Comparison of ENCODE assay signal across 21 cellular contexts in the genomic region with DNA sequence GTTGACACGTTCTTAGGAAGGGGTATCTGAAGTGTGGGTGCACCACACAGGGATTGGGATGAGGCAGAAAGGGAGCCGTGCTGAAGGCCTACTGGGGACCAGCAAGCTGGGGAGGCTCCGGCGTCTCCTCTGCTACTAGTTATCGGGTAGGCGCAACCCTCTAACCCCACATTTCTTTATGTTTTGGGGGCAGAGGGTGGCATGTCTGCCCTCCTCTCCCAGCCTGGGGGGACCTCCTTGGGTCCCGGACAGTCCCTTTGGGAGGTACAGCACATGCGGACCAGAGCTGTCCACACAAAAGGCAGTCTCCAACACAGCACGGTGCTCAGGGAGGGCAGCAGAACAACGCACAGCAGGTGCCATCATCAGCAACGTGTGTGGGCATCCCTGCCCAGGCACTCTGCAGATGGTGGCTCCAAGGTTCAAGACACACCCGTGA. TPM values are rescaled to one million over a fixed set of nuclear protein-coding genes. Genes with fewer than 3 reads are reported as not detected.
DNase-seq lines count a peak whose midpoint lies in the region; ATAC-seq and TF ChIP-seq lines count a peak whose summit lies in the region.
"Had no signal": no experiment of that assay in that cellular context is flagged by ENCODE, and none has a peak within 500 bp of the region (broad histone marks: within the 10 kb centered on the region; RNA-seq: fewer than 3 reads in every experiment).

No MANE protein-coding gene starts in this region.

- peak overlapping the region; percentile 96 for H3K27ac ChIP-seq in skeletal muscle tissue (ENCODE audit: low read depth, low read length)
- H3K27ac ChIP-seq: A549, esophagus squamous epithelium, prostate gland had no signal

- H3K4me1 Mint-ChIP-seq in activated CD8-positive, alpha-beta T cell treated with anti-CD3 and anti-CD28 coated beads for 36 hours (ENCODE audit: low read depth): no peaks in the 10 kb centered on the region
- no peaks in the 10 kb centered on the region for H3K4me1 Mint-ChIP-seq in activated CD8-positive, alpha-beta T cell treated with anti-CD3 and anti-CD28 coated beads, Interleukin-2, amount 10 ng/mL, durations not matched to agents 7 days and 5 days (ENCODE audit: low read depth)
- H3K4me1 Mint-ChIP-seq: activated CD8-positive, alpha-beta memory T cell treated with anti-CD3 and anti-CD28 coated beads, Interleukin-2, amount 10 ng/mL, durations not matched to agents 7 days and 5 days had no signal

- peak; percentile 22 for TF ChIP-seq POLR2A in GM19193 (IDR thresholded peaks at IDR 0.05; ENCODE audit: extremely low read depth, insufficient read depth, insufficient read length)

- H3K9me3 ChIP-seq in skeletal muscle tissue (ENCODE audit: control insufficient read depth in 3 of 3, low read length in 3 of 3): no peaks in the 10 kb centered on the region
- H3K9me3 ChIP-seq: A549, ascending aorta, BE2C, esophagus squamous epithelium, prostate gland had no signal

- POLR2A ChIA-PET in activated CD8-positive, alpha-beta T cell treated with anti-CD3 and anti-CD28 coated beads for 36 hours (lab: Charles Lee): interaction anchor here (1.1 to 18.7 kb wide), 3 partner anchors 11 to 27 kb away, joined by 4 to 403 read pairs (median 8); partner anchors contain the start of gene WDR1
- POLR2A ChIA-PET in activated CD8-positive, alpha-beta T cell treated with anti-CD3 and anti-CD28 coated beads, Interleukin-2, amount 10 ng/mL, durations not matched to agents 7 days and 5 days (lab: Charles Lee): interaction anchor here (1.6 kb wide), 2 partner anchors 12 to 13 kb away, joined by 3 to 4 read pairs; no protein-coding TSS in a partner anchor

- intact Hi-C loops in activated CD8-positive, alpha-beta T cell treated with anti-CD3 and anti-CD28 coated beads for 36 hours (cut with micrococcal nuclease): no loop called here
- intact Hi-C loops in left colon (cut with DNase I, micrococcal nuclease): no loop called here

- no peaks in the 10 kb centered on the region for H3K27me3 ChIP-seq in skeletal muscle tissue (ENCODE audit: control insufficient read depth in 3 of 3, insufficient read depth in 3 of 3, low read length in 3 of 3)
- H3K27me3 ChIP-seq: ascending aorta, BE2C, esophagus squamous epithelium had no signal

- peaks cover 33 to 68% (median 65%) of the 10 kb centered on the region in 3 donors for H3K4me1 ChIP-seq in skeletal muscle tissue (ENCODE audit: control insufficient read depth in 3 of 3, insufficient read depth in 3 of 3, low read length in 3 of 3)
- H3K4me1 ChIP-seq: A549, prostate gland had no signal

- peak; percentile 1 for DNase-seq in activated CD8-positive, alpha-beta T cell treated with anti-CD3 and anti-CD28 coated beads for 36 hours
- no peak for DNase-seq in activated CD8-positive, alpha-beta T cell treated with anti-CD3 and anti-CD28 coated beads, Interleukin-2, amount 10 ng/mL, durations not matched to agents 7 days and 5 days
- DNase-seq in left colon (no peak), NCI-H1694 (lab: John Stamatoyannopoulos, UW) (no peak), NCI-H2227 treated with DMSO at 0.1 percent for 48 hours (lab: John Stamatoyannopoulos, UW) (no peak)
- DNase-seq: activated CD8-positive, alpha-beta memory T cell treated with anti-CD3 and anti-CD28 coated beads, Interleukin-2, amount 10 ng/mL, durations not matched to agents 7 days and 5 days; activated gamma-delta T cell treated with Interleukin-2 at 50 U/mL for 16 hours; BE2C; effector CD8-positive, alpha-beta T cell; esophagus squamous epithelium; HCEC 1CT; Kasumi-1; midbrain; NCI-H2029 treated with DMSO at 0.1 percent for 48 hours had no signal

- H3K9ac ChIP-seq in skeletal muscle tissue (ENCODE audit: low read depth in 1 of 3, low read length in 3 of 3): no peak overlapping the region

- no peaks in the 10 kb centered on the region for H3K9me3 Mint-ChIP-seq in activated CD8-positive, alpha-beta T cell treated with anti-CD3 and anti-CD28 coated beads for 36 hours
- no peaks in the 10 kb centered on the region for H3K9me3 Mint-ChIP-seq in activated CD8-positive, alpha-beta T cell treated with anti-CD3 and anti-CD28 coated beads, Interleukin-2, amount 10 ng/mL, durations not matched to agents 7 days and 5 days (ENCODE audit: insufficient read depth)

- no peak overlapping the region for H3K27ac Mint-ChIP-seq in activated CD8-positive, alpha-beta T cell treated with anti-CD3 and anti-CD28 coated beads for 36 hours
- no peak overlapping the region for H3K27ac Mint-ChIP-seq in activated CD8-positive, alpha-beta T cell treated with anti-CD3 and anti-CD28 coated beads, Interleukin-2, amount 10 ng/mL, durations not matched to agents 7 days and 5 days
- H3K27ac Mint-ChIP-seq: activated CD8-positive, alpha-beta memory T cell treated with anti-CD3 and anti-CD28 coated beads, Interleukin-2, amount 10 ng/mL, durations not matched to agents 7 days and 5 days had no signal

- no peak overlapping the region for H3K4me3 Mint-ChIP-seq in activated CD8-positive, alpha-beta T cell treated with anti-CD3 and anti-CD28 coated beads for 36 hours
- no peak overlapping the region for H3K4me3 Mint-ChIP-seq in activated CD8-positive, alpha-beta T cell treated with anti-CD3 and anti-CD28 coated beads, Interleukin-2, amount 10 ng/mL, durations not matched to agents 7 days and 5 days
- H3K4me3 Mint-ChIP-seq: activated CD8-positive, alpha-beta memory T cell treated with anti-CD3 and anti-CD28 coated beads, Interleukin-2, amount 10 ng/mL, durations not matched to agents 7 days and 5 days had no signal

- peaks cover 64% of the 10 kb centered on the region for H3K36me3 Mint-ChIP-seq in activated CD8-positive, alpha-beta T cell treated with anti-CD3 and anti-CD28 coated beads for 36 hours (ENCODE audit: low read depth)
- H3K36me3 Mint-ChIP-seq in activated CD8-positive, alpha-beta T cell treated with anti-CD3 and anti-CD28 coated beads, Interleukin-2, amount 10 ng/mL, durations not matched to agents 7 days and 5 days (ENCODE audit: low read depth): peaks cover 74% of the 10 kb centered on the region

- TF ChIP-seq CTCF in activated CD8-positive, alpha-beta T cell treated with anti-CD3 and anti-CD28 coated beads for 36 hours (IDR thresholded peaks at IDR 0.05): no peak

- no peak for ATAC-seq in activated CD8-positive, alpha-beta T cell treated with anti-CD3 and anti-CD28 coated beads for 36 hours
- no peak for ATAC-seq in activated CD8-positive, alpha-beta T cell treated with anti-CD3 and anti-CD28 coated beads, Interleukin-2, amount 10 ng/mL, durations not matched to agents 7 days and 5 days
- ATAC-seq in left colon (peak; percentile 20), HG03354 (IDR thresholded peaks at IDR 0.05; ENCODE audit: poor library complexity, severe bottlenecking, unreplicated experiment) (no peak)
- ATAC-seq: A549; activated CD8-positive, alpha-beta memory T cell treated with anti-CD3 and anti-CD28 coated beads, Interleukin-2, amount 10 ng/mL, durations not matched to agents 7 days and 5 days; Panc1 had no signal

- H3K4me3 ChIP-seq in skeletal muscle tissue (ENCODE audit: low read length in 3 of 3): peak overlapping the region in 1 of 3 donors; percentile 14
- H3K4me3 ChIP-seq: A549, ascending aorta, esophagus squamous epithelium, prostate gland had no signal

- H3K27me3 Mint-ChIP-seq in activated CD8-positive, alpha-beta T cell treated with anti-CD3 and anti-CD28 coated beads for 36 hours: no peaks in the 10 kb centered on the region
- H3K27me3 Mint-ChIP-seq in activated CD8-positive, alpha-beta T cell treated with anti-CD3 and anti-CD28 coated beads, Interleukin-2, amount 10 ng/mL, durations not matched to agents 7 days and 5 days (ENCODE audit: low read depth): no peaks in the 10 kb centered on the region
- H3K27me3 Mint-ChIP-seq: activated CD8-positive, alpha-beta memory T cell treated with anti-CD3 and anti-CD28 coated beads, Interleukin-2, amount 10 ng/mL, durations not matched to agents 7 days and 5 days had no signal

- CTCF ChIA-PET in activated CD8-positive, alpha-beta T cell treated with anti-CD3 and anti-CD28 coated beads for 36 hours (lab: Charles Lee): no interaction called here
- CTCF ChIA-PET in activated CD8-positive, alpha-beta T cell treated with anti-CD3 and anti-CD28 coated beads, Interleukin-2, amount 10 ng/mL, durations not matched to agents 7 days and 5 days (lab: Charles Lee): no interaction called here

- H3K36me3 ChIP-seq in skeletal muscle tissue (ENCODE audit: control insufficient read depth in 3 of 3, insufficient read depth in 3 of 3, low read length in 3 of 3): peaks cover 82 to 91% (median 90%) of the 10 kb centered on the region in 3 donors

RNA-seq across cellular contexts. Expression of gene WDR1, which starts 33.2 kb away (rescaled TPM):
- 100 to 1,000 TPM; 390 to 393 TPM for total RNA-seq in activated CD8-positive, alpha-beta T cell treated with anti-CD3 and anti-CD28 coated beads for 36 hours
- 100 to 1,000 TPM; 516 to 550 TPM for total RNA-seq in activated CD8-positive, alpha-beta T cell treated with anti-CD3 and anti-CD28 coated beads, Interleukin-2, amount 10 ng/mL, durations not matched to agents 7 days and 5 days
- total RNA-seq in left colon: 100 to 1,000 TPM; 448 to 457 TPM
- 96.0 TPM for total RNA-seq in skeletal muscle tissue
